1 cellular context compared by ENCODE assay signal in the genomic region with DNA sequence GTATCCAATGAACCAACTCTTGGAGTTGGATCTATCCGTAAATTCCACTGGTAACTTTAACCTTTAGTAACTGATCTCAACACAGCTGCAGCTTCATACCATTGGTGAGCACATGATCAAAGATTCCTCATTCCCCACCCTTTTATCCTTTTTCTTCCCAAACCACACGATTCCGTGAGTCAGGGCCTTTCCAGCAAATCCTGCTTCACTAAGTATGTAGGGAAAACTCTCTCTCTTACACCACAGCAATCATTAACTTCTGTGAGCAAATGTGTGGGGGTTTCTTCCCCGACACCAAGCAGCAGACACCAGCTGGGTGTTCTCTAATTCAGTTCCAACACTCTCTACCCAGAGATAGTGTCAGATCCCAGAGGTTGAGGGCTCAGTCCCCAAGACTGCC.
TF ChIP-seq lines count a peak whose summit lies in the region.

No MANE protein-coding gene starts in this region.

TF ChIP-seq in HepG2, 621 proteins besides CTCF, POLR2A, EP300 and RAD21:
- TF ChIP-seq, protein P1, sequence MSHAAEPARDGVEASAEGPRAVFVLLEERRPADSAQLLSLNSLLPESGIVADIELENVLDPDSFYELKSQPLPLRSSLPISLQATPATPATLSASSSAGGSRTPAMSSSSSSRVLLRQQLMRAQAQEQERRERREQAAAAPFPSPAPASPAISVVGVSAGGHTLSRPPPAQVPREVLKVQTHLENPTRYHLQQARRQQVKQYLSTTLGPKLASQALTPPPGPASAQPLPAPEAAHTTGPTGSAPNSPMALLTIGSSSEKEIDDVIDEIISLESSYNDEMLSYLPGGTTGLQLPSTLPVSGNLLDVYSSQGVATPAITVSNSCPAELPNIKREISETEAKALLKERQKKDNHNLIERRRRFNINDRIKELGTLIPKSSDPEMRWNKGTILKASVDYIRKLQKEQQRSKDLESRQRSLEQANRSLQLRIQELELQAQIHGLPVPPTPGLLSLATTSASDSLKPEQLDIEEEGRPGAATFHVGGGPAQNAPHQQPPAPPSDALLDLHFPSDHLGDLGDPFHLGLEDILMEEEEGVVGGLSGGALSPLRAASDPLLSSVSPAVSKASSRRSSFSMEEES (CRISPR knock-in tag; IDR thresholded peaks at IDR 0.05), result no peak
- TF ChIP-seq, protein P2, sequence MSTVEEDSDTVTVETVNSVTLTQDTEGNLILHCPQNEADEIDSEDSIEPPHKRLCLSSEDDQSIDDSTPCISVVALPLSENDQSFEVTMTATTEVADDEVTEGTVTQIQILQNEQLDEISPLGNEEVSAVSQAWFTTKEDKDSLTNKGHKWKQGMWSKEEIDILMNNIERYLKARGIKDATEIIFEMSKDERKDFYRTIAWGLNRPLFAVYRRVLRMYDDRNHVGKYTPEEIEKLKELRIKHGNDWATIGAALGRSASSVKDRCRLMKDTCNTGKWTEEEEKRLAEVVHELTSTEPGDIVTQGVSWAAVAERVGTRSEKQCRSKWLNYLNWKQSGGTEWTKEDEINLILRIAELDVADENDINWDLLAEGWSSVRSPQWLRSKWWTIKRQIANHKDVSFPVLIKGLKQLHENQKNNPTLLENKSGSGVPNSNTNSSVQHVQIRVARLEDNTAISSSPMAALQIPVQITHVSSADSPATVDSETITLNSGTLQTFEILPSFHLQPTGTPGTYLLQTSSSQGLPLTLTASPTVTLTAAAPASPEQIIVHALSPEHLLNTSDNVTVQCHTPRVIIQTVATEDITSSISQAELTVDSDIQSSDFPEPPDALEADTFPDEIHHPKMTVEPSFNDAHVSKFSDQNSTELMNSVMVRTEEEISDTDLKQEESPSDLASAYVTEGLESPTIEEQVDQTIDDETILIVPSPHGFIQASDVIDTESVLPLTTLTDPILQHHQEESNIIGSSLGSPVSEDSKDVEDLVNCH (CRISPR knock-in tag; IDR thresholded peaks at IDR 0.05), result no peak
